In the genomic region with DNA sequence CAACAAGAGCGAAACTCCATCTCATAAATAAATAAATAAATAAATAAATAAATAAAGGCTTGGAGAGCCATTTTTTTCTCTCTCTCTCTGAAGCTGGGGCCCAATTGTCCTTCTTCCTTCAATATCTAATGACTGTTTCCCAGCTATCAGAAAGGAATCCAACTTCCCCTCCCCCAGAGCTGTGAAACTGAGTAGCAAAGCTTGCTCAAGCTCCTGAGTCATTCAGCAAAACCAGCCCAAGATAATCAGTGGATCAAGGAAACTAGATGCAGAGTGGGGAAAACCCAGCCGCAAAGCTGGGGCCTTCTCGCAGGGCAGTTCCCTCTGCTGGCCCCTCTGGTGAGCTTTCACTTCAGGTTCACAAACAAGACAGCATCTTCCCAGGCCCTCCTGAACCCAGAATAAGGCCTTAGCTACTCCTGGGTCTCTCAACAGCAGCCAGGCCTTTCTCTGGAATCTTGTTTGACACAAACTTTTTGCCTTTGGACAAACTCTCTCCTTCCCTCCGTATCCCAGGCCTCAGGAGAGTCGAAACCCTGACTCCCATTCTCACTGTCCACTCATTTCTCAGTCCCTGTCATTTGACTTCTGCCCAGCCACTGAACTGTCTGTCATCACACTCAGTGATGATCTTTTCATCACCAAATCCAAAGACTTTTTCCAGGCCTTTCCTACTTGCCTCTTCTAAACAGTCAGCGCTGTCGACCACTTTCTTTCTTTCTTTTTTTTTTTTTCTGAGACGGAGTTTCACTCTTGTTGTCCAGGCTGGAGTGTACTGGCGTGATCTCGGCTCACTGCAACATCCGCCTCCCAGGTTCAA, we compare ENCODE assay signal across 8 cellular contexts. TPM values are rescaled to one million over a fixed set of nuclear protein-coding genes. Genes with fewer than 3 reads are reported as not detected.
DNase-seq lines count a peak whose midpoint lies in the region; ATAC-seq and TF ChIP-seq lines count a peak whose summit lies in the region.

No MANE protein-coding gene starts in this region.

- H3K9me3 ChIP-seq in A673 (ENCODE audit: low read depth, low read length, poor library complexity, severe bottlenecking) (no peaks in the 10 kb centered on the region), skeletal muscle tissue (ENCODE audit: control insufficient read depth in 3 of 3, low read length in 3 of 3) (no peaks in the 10 kb centered on the region)

- no TSS peak for BruUV-seq in A673 (replicated peaks; lab: Mats Ljungman, UMichigan)

- peak overlapping the region; percentile 52 to 70 (median 68) for H3K9ac ChIP-seq in skeletal muscle tissue (ENCODE audit: low read depth in 1 of 3, low read length in 3 of 3)

- DNase-seq in A673 (ENCODE audit: low spot score) (peak; percentile 80), T-helper 1 cell (peak; percentile 53 to 94 (median 68)), amniotic epithelial cell (ENCODE audit: low read depth) (peak; percentile 100), hepatic stellate cell (ENCODE audit: low spot score) (peak; percentile 84), HuH-7.5 (ENCODE audit: low spot score) (no peak)

- no peaks in the 10 kb centered on the region for H3K36me3 ChIP-seq in A673 (ENCODE audit: insufficient read depth, low read length, poor library complexity, severe bottlenecking)
- H3K36me3 ChIP-seq in skeletal muscle tissue (ENCODE audit: control insufficient read depth in 3 of 3, insufficient read depth in 3 of 3, low read length in 3 of 3), result no peaks in the 10 kb centered on the region

- H3K27me3 ChIP-seq in A673 (replicated peaks; ENCODE audit: insufficient read depth, low read depth, low read length, poor library complexity) (no peaks in the 10 kb centered on the region), skeletal muscle tissue (ENCODE audit: control insufficient read depth in 3 of 3, insufficient read depth in 3 of 3, low read length in 3 of 3) (no peaks in the 10 kb centered on the region)

- no peak for TF ChIP-seq CTCF in A673 (conservative IDR thresholded peaks at IDR 0.05; ENCODE audit: low read depth, low read length)

- POLR2A ChIA-PET in A673 (lab: Charles Lee; ENCODE audit: low non-redundant PET), result no interaction called here

- no peak overlapping the region for H3K4me3 ChIP-seq in A673 (ENCODE audit: low read depth, low read length, poor library complexity, severe bottlenecking)
- peak overlapping the region in 1 of 3 donors; percentile 9 for H3K4me3 ChIP-seq in skeletal muscle tissue (ENCODE audit: low read length in 3 of 3)

- ATAC-seq in GM18909 (IDR thresholded peaks at IDR 0.05; ENCODE audit: poor library complexity, unreplicated experiment) (peak; percentile 83), HG03432 (IDR thresholded peaks at IDR 0.05; ENCODE audit: unreplicated experiment) (peak; percentile 80)

- H3K4me1 ChIP-seq in A673 (ENCODE audit: insufficient read depth, low read length, poor library complexity, severe bottlenecking) (peaks cover 18% of the 10 kb centered on the region), skeletal muscle tissue (ENCODE audit: control insufficient read depth in 3 of 3, insufficient read depth in 3 of 3, low read length in 3 of 3) (peaks cover 25 to 50% (median 31%) of the 10 kb centered on the region in 3 donors)

- intact Hi-C loops in A673 (cut with micrococcal nuclease; ENCODE audit: unreplicated experiment), result no loop called here

- CTCF ChIA-PET in A673 (lab: Charles Lee), result interaction anchor here (0.7 to 1.9 kb wide), 2 partner anchors 8 to 10 kb away, joined by 3 to 9 read pairs; no protein-coding TSS in a partner anchor

- peak overlapping the region; percentile 69 for H3K27ac ChIP-seq in A673 (ENCODE audit: low read depth, low read length, poor library complexity, severe bottlenecking)
- peak overlapping the region; percentile 89 for H3K27ac ChIP-seq in skeletal muscle tissue (ENCODE audit: low read depth, low read length)

RNA-seq across cellular contexts. Expression of a gene that starts 18.0 kb away (rescaled TPM):
- total RNA-seq in A673 (2021), result 256 and 283 TPM in 2 replicates
- total RNA-seq in skeletal muscle tissue, result 457 TPM

RNA-seq across cellular contexts. Expression of a gene that starts 57.5 kb away (rescaled TPM):
- total RNA-seq in A673 (2021), result 226 and 236 TPM in 2 replicates
- 48.5 TPM for total RNA-seq in skeletal muscle tissue
